Comparison of ENCODE assay signal across 1 cellular context in genomic region chr10:24427678-24428409, GRCh38.
TF ChIP-seq lines count a peak whose summit lies in the region.

No MANE protein-coding gene starts in this region.

TF ChIP-seq in HCT116, 20 proteins besides CTCF, POLR2A, EP300 and RAD21:
- no peak for TF ChIP-seq YY1 (IDR thresholded peaks at IDR 0.05; ENCODE audit: extremely low read depth, insufficient replicate concordance, low read depth, low read length)
- TF ChIP-seq EZH2phosphoT487 (IDR thresholded peaks at IDR 0.05; ENCODE audit: borderline replicate concordance): no peak
- TF ChIP-seq ZBTB33 (IDR thresholded peaks at IDR 0.05; ENCODE audit: extremely low read depth, insufficient replicate concordance, low read length): no peak
- no peak for TF ChIP-seq SIN3A (IDR thresholded peaks at IDR 0.05; ENCODE audit: low read depth)
